ENCODE assay signal across 14 cellular contexts in the genomic region with DNA sequence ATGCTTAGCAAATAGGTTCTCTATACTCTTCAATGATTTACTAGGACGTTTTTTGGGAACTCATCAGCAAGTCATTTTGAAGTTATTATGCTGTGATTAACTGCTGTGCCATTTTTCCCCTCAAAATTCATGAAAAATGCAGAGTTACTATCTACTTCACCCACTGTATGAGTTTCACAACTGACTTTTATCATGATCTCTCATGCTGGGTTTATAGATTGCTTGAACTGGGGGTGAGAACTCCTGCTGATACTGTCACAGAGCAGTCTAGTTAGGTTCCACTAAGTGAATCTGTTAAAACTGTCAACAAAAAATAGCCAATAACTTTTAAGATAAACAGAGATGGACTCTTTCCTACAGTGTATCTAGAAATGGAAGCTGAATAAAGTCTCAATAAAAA.
DNase-seq lines count a peak whose midpoint lies in the region; ATAC-seq and TF ChIP-seq lines count a peak whose summit lies in the region.
"Had no signal": no experiment of that assay in that cellular context is flagged by ENCODE, and none has a peak within 500 bp of the region (broad histone marks: within the 10 kb centered on the region; RNA-seq: fewer than 3 reads in every experiment).

No MANE protein-coding gene starts in this region.

- no peaks in the 10 kb centered on the region for H3K79me1 ChIP-seq in mesendoderm (ENCODE audit: low read length)

- H3K18ac ChIP-seq in mesendoderm (ENCODE audit: low read length): no peak overlapping the region

- H4K5ac ChIP-seq in mesendoderm (ENCODE audit: low read length): no peak overlapping the region

- H4K20me1 ChIP-seq in Karpas-422 (ENCODE audit: insufficient read depth, low read depth, low read length): no peaks in the 10 kb centered on the region

- H3K9me3 ChIP-seq in SK-N-MC (ENCODE audit: low read depth, low read length) (no peaks in the 10 kb centered on the region), Karpas-422 (ENCODE audit: low read length) (peaks cover 26% of the 10 kb centered on the region)
- H3K9me3 ChIP-seq: A549, Caco-2 had no signal

- ATAC-seq in activated CD4-positive, CD25-positive, alpha-beta regulatory T cell treated with anti-CD3 and anti-CD28 coated beads, Interleukin-2, amount 50 U/mL, for 24 hours: no peak
- ATAC-seq: A549 had no signal

- H3K4me3 ChIP-seq in SK-N-MC (0 out of 2 replicates have a peak overlapping the region, but pooled peaks have one; percentile 13), mesendoderm (ENCODE audit: low read length) (no peak overlapping the region), Karpas-422 (ENCODE audit: low read length) (no peak overlapping the region)
- H3K4me3 ChIP-seq: A549 had no signal

- H2BK120ac ChIP-seq in mesendoderm (ENCODE audit: low read depth, low read length): no peak overlapping the region

- DNase-seq in HEK293T (ENCODE audit: extremely low spot score) (no peak), SK-N-MC (ENCODE audit: low read depth, low spot score) (no peak), mesendoderm (peak; percentile 80), Karpas-422 (no peak)
- no peak for DNase-seq in activated CD4-positive, alpha-beta T cell treated with anti-CD3 and anti-CD28 coated beads, Interleukin-2, amount 50 U/mL, for 48 hours
- DNase-seq: Caco-2; CD8-positive, alpha-beta memory T cell; DMS53; GF-D8; H7; HFFc6; KG1 had no signal

- no CpG with 5 or more reads among the region's 1 CpG for WGBS in mesendoderm (ENCODE audit: extremely low coverage, insufficient coverage, low lambda C conversion rate)

- H3K9me2 ChIP-seq in Karpas-422 (replicated peaks; ENCODE audit: insufficient read depth, low read length): no peaks in the 10 kb centered on the region

- CTCF ChIA-PET in HEK293T (lab: Yijun Ruan, JAX): no interaction called here

- no peaks in the 10 kb centered on the region for H3K36me3 ChIP-seq in SK-N-MC (ENCODE audit: insufficient read depth, low read length)
- H3K36me3 ChIP-seq in mesendoderm (ENCODE audit: control insufficient read depth, insufficient read depth, low read length): no peaks in the 10 kb centered on the region
- no peaks in the 10 kb centered on the region for H3K36me3 ChIP-seq in Karpas-422 (ENCODE audit: insufficient read depth, low read length)

- no peak overlapping the region for H3K4ac ChIP-seq in mesendoderm (ENCODE audit: low read depth, low read length)

- H3K9ac ChIP-seq in SK-N-MC (ENCODE audit: insufficient read length) (no peak overlapping the region), mesendoderm (ENCODE audit: low read length) (no peak overlapping the region), Karpas-422 (ENCODE audit: low read length) (no peak overlapping the region)

- POLR2A ChIA-PET in HEK293T (lab: Yijun Ruan, JAX): no interaction called here

- no peak overlapping the region for H2AK5ac ChIP-seq in mesendoderm (ENCODE audit: low read length)

- no peak overlapping the region for H2BK5ac ChIP-seq in mesendoderm (ENCODE audit: low read length)

- H3K27ac ChIP-seq in SK-N-MC (peak overlapping the region; percentile 63; the same call in 1 of the 2 replicates), mesendoderm (ENCODE audit: low read depth, low read length) (no peak overlapping the region), Karpas-422 (ENCODE audit: low read length) (no peak overlapping the region)
- H3K27ac ChIP-seq: A549 had no signal

- H3K4me1 ChIP-seq in mesendoderm (ENCODE audit: control insufficient read depth, low read depth, low read length): peaks cover 8% of the 10 kb centered on the region
- H3K4me1 ChIP-seq in Karpas-422 (ENCODE audit: low read length): no peaks in the 10 kb centered on the region
- H3K4me1 ChIP-seq: A549, Caco-2 had no signal

- H2BK15ac ChIP-seq in mesendoderm (replicated peaks; ENCODE audit: low read depth): peak overlapping the region; percentile 74

- no peak overlapping the region for H3K4me2 ChIP-seq in mesendoderm (ENCODE audit: low read length)
- H3K4me2 ChIP-seq in Karpas-422 (ENCODE audit: low read depth, low read length, poor library complexity, severe bottlenecking): no peak overlapping the region
- H3K4me2 ChIP-seq: A549 had no signal

- H4K8ac ChIP-seq in mesendoderm (ENCODE audit: low read depth, low read length): no peak overlapping the region

- no peak overlapping the region for H3K23ac ChIP-seq in mesendoderm (ENCODE audit: low read length)

- H3K79me2 ChIP-seq in mesendoderm (ENCODE audit: control insufficient read depth, insufficient read depth, low read length): no peaks in the 10 kb centered on the region
- H3K79me2 ChIP-seq in Karpas-422 (ENCODE audit: low read length): no peaks in the 10 kb centered on the region

- H2AFZ ChIP-seq in Karpas-422 (ENCODE audit: low read length): no peak overlapping the region

- H3K27me3 ChIP-seq in mesendoderm (ENCODE audit: insufficient read depth, low read length, poor library complexity) (no peaks in the 10 kb centered on the region), Karpas-422 (ENCODE audit: low read length) (no peaks in the 10 kb centered on the region)

- no peak overlapping the region for H3K56ac ChIP-seq in mesendoderm (ENCODE audit: low read length)

TF ChIP-seq in HEK293T, 16 proteins besides CTCF, POLR2A, EP300 and RAD21:
- TF ChIP-seq FOXK2 (IDR thresholded peaks at IDR 0.05): no peak
- TF ChIP-seq, protein P1, sequence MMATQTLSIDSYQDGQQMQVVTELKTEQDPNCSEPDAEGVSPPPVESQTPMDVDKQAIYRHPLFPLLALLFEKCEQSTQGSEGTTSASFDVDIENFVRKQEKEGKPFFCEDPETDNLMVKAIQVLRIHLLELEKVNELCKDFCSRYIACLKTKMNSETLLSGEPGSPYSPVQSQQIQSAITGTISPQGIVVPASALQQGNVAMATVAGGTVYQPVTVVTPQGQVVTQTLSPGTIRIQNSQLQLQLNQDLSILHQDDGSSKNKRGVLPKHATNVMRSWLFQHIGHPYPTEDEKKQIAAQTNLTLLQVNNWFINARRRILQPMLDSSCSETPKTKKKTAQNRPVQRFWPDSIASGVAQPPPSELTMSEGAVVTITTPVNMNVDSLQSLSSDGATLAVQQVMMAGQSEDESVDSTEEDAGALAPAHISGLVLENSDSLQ (IDR thresholded peaks at IDR 0.05): peak; percentile 87
- no peak for TF ChIP-seq SUZ12 (IDR thresholded peaks at IDR 0.05)
- TF ChIP-seq FOXM1 (IDR thresholded peaks at IDR 0.05; ENCODE audit: borderline replicate concordance): peak; percentile 64; the same call in 1 of the 2 replicates
- peak; percentile 89 for TF ChIP-seq CTBP1 (IDR thresholded peaks at IDR 0.05; ENCODE audit: borderline replicate concordance)
- no peak for TF ChIP-seq SP1 (IDR thresholded peaks at IDR 0.05)
TF ChIP-seq in HEK293T: peak in this region for 3.
